8 cellular contexts compared by ENCODE assay signal in genomic region chr12:43758247-43758727, GRCh38. TPM values are rescaled to one million over a fixed set of nuclear protein-coding genes. Genes with fewer than 3 reads are reported as not detected.
DNase-seq lines count a peak whose midpoint lies in the region; ATAC-seq and TF ChIP-seq lines count a peak whose summit lies in the region.

No MANE protein-coding gene starts in this region.

- H3K4me1 Mint-ChIP-seq in IgD-negative memory B cell: peaks cover 37 to 60% (median 58%) of the 10 kb centered on the region in 3 donors
- peaks cover 74% of the 10 kb centered on the region for H3K4me1 Mint-ChIP-seq in activated T-cell treated with anti-CD3 and anti-CD28 coated beads, Interleukin-2, amount 50 U/mL, for 24 hours (ENCODE audit: low read depth)

- H3K27me3 ChIP-seq in gastroesophageal sphincter: no peaks in the 10 kb centered on the region

- peaks cover 2% of the 10 kb centered on the region for H3K27me3 Mint-ChIP-seq in IgD-negative memory B cell
- H3K27me3 Mint-ChIP-seq in activated T-cell treated with anti-CD3 and anti-CD28 coated beads, Interleukin-2, amount 50 U/mL, for 24 hours: no peaks in the 10 kb centered on the region

- peak overlapping the region; percentile 54 to 67 for H3K4me3 ChIP-seq in gastroesophageal sphincter

- H3K27ac ChIP-seq in gastroesophageal sphincter: peak overlapping the region; percentile 12 to 89 (median 88)

- peaks cover 6 to 35% (median 18%) of the 10 kb centered on the region in 3 donors for H3K4me1 ChIP-seq in gastroesophageal sphincter

- peaks cover 14% of the 10 kb centered on the region for H3K36me3 Mint-ChIP-seq in IgD-negative memory B cell
- peaks cover 74% of the 10 kb centered on the region for H3K36me3 Mint-ChIP-seq in activated T-cell treated with anti-CD3 and anti-CD28 coated beads, Interleukin-2, amount 50 U/mL, for 24 hours (ENCODE audit: low read depth)

- DNase-seq in AG20443 (ENCODE audit: low spot score) (peak; percentile 57), omental fat pad (ENCODE audit: low spot score) (no peak)
- DNase-seq in activated T-cell treated with anti-CD3 and anti-CD28 coated beads, Interleukin-2, amount 50 U/mL, for 24 hours: no peak

- no peak for TF ChIP-seq CTCF in gastroesophageal sphincter (IDR thresholded peaks at IDR 0.05)
- no peak for TF ChIP-seq CTCF in omental fat pad (IDR thresholded peaks at IDR 0.05)

- WGBS in gastroesophageal sphincter (ENCODE audit: low coverage in 1 of 2), 2 donors: 1 to 2% methylated on average over 11 to 13 of the region's 18 CpGs

- TF ChIP-seq POLR2A in gastroesophageal sphincter (IDR thresholded peaks at IDR 0.05): no peak

- H3K4me3 Mint-ChIP-seq in IgD-negative memory B cell: peak overlapping the region; percentile 97 to 99 (median 97)
- peak overlapping the region; percentile 95 for H3K4me3 Mint-ChIP-seq in activated T-cell treated with anti-CD3 and anti-CD28 coated beads, Interleukin-2, amount 50 U/mL, for 24 hours

- TF ChIP-seq EP300 in gastroesophageal sphincter (IDR thresholded peaks at IDR 0.05): no peak

- no peaks in the 10 kb centered on the region for H3K9me3 Mint-ChIP-seq in IgD-negative memory B cell
- no peaks in the 10 kb centered on the region for H3K9me3 Mint-ChIP-seq in activated T-cell treated with anti-CD3 and anti-CD28 coated beads, Interleukin-2, amount 50 U/mL, for 24 hours

- H3K36me3 ChIP-seq in gastroesophageal sphincter: peaks cover 0 to 11% of the 10 kb centered on the region in 2 donors

- peak overlapping the region; percentile 91 to 100 (median 99) for H3K27ac Mint-ChIP-seq in IgD-negative memory B cell
- H3K27ac Mint-ChIP-seq in activated T-cell treated with anti-CD3 and anti-CD28 coated beads, Interleukin-2, amount 50 U/mL, for 24 hours: peak overlapping the region; percentile 99

- no peaks in the 10 kb centered on the region for H3K9me3 ChIP-seq in gastroesophageal sphincter

- ATAC-seq in GM19043 (IDR thresholded peaks at IDR 0.05; ENCODE audit: low read depth, unreplicated experiment): peak; percentile 4
- peak; percentile 24 for ATAC-seq in gastroesophageal sphincter
- ATAC-seq in omental fat pad (ENCODE audit: low FRiP score): peak; percentile 58
- ATAC-seq in GM21367 (IDR thresholded peaks at IDR 0.05; ENCODE audit: unreplicated experiment): no peak
- no peak for ATAC-seq in GM21825 (IDR thresholded peaks at IDR 0.05; ENCODE audit: unreplicated experiment)

RNA-seq across cellular contexts. Expression of gene PUS7L, which starts 0.3 kb away (rescaled TPM):
- polyA plus RNA-seq in IgD-negative memory B cell: 39.0 TPM
- total RNA-seq in gastroesophageal sphincter (10 to 100 TPM in 2 of 4 donors, 1 to 10 TPM in 2; 5.4 to 11.7 (median 9.7) TPM), omental fat pad (1 to 10 TPM; 6.8 to 9.8 (median 7.9) TPM)

RNA-seq across cellular contexts. Expression of gene IRAK4, which starts 0.5 kb away (rescaled TPM):
- polyA plus RNA-seq in IgD-negative memory B cell: 22.3 TPM
- 10 to 100 TPM; 15.3 to 36.6 (median 20.0) TPM for total RNA-seq in gastroesophageal sphincter
- total RNA-seq in omental fat pad: 10 to 100 TPM; 17.9 to 41.9 (median 23.9) TPM

RNA-seq across cellular contexts. Expression of gene TWF1, which starts 47.8 kb away (rescaled TPM):
- 22.3 TPM for polyA plus RNA-seq in IgD-negative memory B cell
- total RNA-seq in gastroesophageal sphincter: 100 to 1,000 TPM in 3 of 4 donors, 10 to 100 TPM in 1; 88.2 to 126 (median 111) TPM
- total RNA-seq in omental fat pad: 10 to 100 TPM; 66.3 to 80.1 (median 70.7) TPM

Comparison
In these comparisons a context has a peak if more than half of its experiments do, and no peak if none do; other contexts are left out.
1. ATAC-seq: peak in GM19043 (single experiment), gastroesophageal sphincter (single experiment) and omental fat pad (single experiment); none in GM21367 (single experiment) and GM21825 (single experiment).